In the genomic region with DNA sequence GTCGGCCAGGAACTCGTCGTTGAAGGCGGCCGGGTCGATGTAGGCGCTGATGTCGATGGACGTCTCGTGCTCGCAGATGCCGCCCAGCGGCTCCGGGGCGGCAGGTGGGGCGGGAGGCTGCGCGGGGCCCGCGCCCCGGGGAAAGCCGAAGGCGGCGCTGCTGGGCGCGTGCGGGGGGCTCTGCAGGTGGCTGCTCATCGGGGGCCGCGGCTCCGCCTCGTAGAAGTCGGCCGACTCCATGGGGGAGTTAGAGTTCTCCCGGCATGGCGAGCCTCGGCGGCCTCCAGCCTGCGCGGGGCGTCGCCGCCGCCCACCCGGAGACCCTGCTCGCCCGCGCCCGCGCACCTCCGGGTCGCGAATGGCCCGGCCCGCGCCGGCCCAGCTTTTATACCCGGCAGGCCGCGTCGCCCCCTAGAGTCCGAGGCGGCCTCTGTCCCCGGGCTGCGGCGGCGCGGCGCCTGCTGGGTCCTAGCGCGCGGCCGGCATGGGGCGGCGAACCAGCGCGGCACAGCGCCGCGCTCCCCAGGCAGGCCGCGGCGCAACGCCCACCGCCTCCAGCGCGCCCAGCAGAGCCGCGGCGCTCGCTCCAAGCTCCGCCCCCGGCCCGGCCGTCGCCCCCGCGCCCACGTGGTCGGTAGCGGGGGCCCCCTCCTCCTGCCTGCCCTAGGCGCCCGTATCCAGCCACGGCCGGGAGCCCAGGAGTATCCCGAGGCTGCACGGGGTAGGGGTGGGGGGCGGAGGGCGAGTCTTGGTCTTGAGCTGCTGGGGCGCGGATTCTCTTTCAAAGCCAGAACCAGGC, we compare ENCODE assay signal across 8 cellular contexts. TPM values are rescaled to one million over a fixed set of nuclear protein-coding genes. Genes with fewer than 3 reads are reported as not detected.
DNase-seq lines count a peak whose midpoint lies in the region; ATAC-seq and TF ChIP-seq lines count a peak whose summit lies in the region.

Gene CEBPA, minus strand, starts transcription at position 360 of the 799 bp plus-strand sequence. Its CDS starts 120 bp downstream, at position 240.

- TF ChIP-seq POLR2A in erythroblast (IDR thresholded peaks at IDR 0.05; ENCODE audit: low read length), result no peak

- DNase-seq in Ammon's horn (ENCODE audit: low spot score) (peak; percentile 87), NCI-H82 (lab: John Stamatoyannopoulos, UW) (peak; percentile 88), activated T-cell treated with anti-CD3 and anti-CD28 coated beads for 1 hour (ENCODE audit: low read depth) (peak; percentile 13), erythroblast (lab: John Stamatoyannopoulos, UW) (peak; percentile 76 to 82), mucosa of gallbladder (ENCODE audit: low spot score) (peak; percentile 78)
- peak; percentile 19 to 44 for DNase-seq in stimulated activated CD8-positive, alpha-beta memory T cell treated with anti-CD3 and anti-CD28 coated beads, Interleukin-7, amount 100 ng/mL, for 1 hour (ENCODE audit: low read depth in 2 of 2)

- peak; percentile 74 for ATAC-seq in GM19043 (IDR thresholded peaks at IDR 0.05; ENCODE audit: low read depth, unreplicated experiment)
- ATAC-seq in HG03432 (IDR thresholded peaks at IDR 0.05; ENCODE audit: unreplicated experiment), result peak; percentile 89

RNA-seq across cellular contexts. Expression of gene CEBPA, which starts in this region (rescaled TPM):
- 22.2 TPM for total RNA-seq in mucosa of gallbladder

Comparison
In these comparisons a context has a peak if more than half of its experiments do, and no peak if none do; other contexts are left out.
1. Peak in every context shown above with its lines: DNase-seq and ATAC-seq.
2. DNase-seq: peak in every context shown above with its lines; median percentile 88 in NCI-H82; 87 in Ammon's horn; 79 in erythroblast; 78 in mucosa of gallbladder; 32 in stimulated activated CD8-positive, alpha-beta memory T cell treated with anti-CD3 and anti-CD28 coated beads, Interleukin-7, amount 100 ng/mL, for 1 hour; 13 in activated T-cell treated with anti-CD3 and anti-CD28 coated beads for 1 hour.